Comparison of ENCODE assay signal across 10 cellular contexts in genomic region chr19:53882391-53883050, GRCh38. TPM values are rescaled to one million over a fixed set of nuclear protein-coding genes. Genes with fewer than 3 reads are reported as not detected.
DNase-seq lines count a peak whose midpoint lies in the region; ATAC-seq and TF ChIP-seq lines count a peak whose summit lies in the region.
"Had no signal": no experiment of that assay in that cellular context is flagged by ENCODE, and none has a peak within 500 bp of the region (broad histone marks: within the 10 kb centered on the region; RNA-seq: fewer than 3 reads in every experiment).

No MANE protein-coding gene starts in this region.

- ATAC-seq in stimulated activated effector memory CD8-positive, alpha-beta T cell treated with anti-CD3 and anti-CD28 coated beads, Interleukin-12 subunit alpha, Interleukin-12 subunit beta, amount 100 ng/mL, for 72 hours: no peak

- H3K27me3 Mint-ChIP-seq in T-helper 2 cell treated with Interferon-gamma antibody and Interleukin-4, amounts not matched to agents 5 μg/mL and 100 μg/mL, for 36 hours (ENCODE audit: low read depth): peaks cover 36% of the 10 kb centered on the region
- H3K27me3 Mint-ChIP-seq in osteocyte (ENCODE audit: unreplicated experiment): peaks cover 24% of the 10 kb centered on the region

- no peaks in the 10 kb centered on the region for H3K36me3 ChIP-seq in NT2/D1 (ENCODE audit: insufficient read depth, insufficient read length, low read length)
- no peaks in the 10 kb centered on the region for H3K36me3 ChIP-seq in esophagus muscularis mucosa

- no peak for DNase-seq in T-helper 2 cell treated with Interferon-gamma antibody and Interleukin-4, amounts not matched to agents 5 μg/mL and 100 μg/mL, for 36 hours (ENCODE audit: low spot score)
- DNase-seq in T-helper 2 cell (no peak), NT2/D1 (ENCODE audit: low read depth, low spot score) (no peak), esophagus muscularis mucosa (ENCODE audit: extremely low spot score) (no peak), osteocyte (ENCODE audit: extremely low spot score, unreplicated experiment) (no peak), HUDEP-2 (lab: John Stamatoyannopoulos, UW; ENCODE audit: unreplicated experiment in 76 of 76) (no peak), GDM1 (lab: John Stamatoyannopoulos, UW) (no peak)
- no peak for DNase-seq in stimulated activated effector memory CD8-positive, alpha-beta T cell treated with anti-CD3 and anti-CD28 coated beads, Interleukin-12 subunit alpha, Interleukin-12 subunit beta, amount 100 ng/mL, for 72 hours (ENCODE audit: low spot score in 2 of 2)
- DNase-seq: NK-92 treated with Interleukin-12 subunit alpha and Interleukin-12 subunit beta, amount 100 ng/mL, for 24 hours had no signal

- peak overlapping the region; percentile 34 for H3K4me3 ChIP-seq in NT2/D1 (ENCODE audit: insufficient read length, low read depth)
- H3K4me3 ChIP-seq in esophagus muscularis mucosa: peak overlapping the region; percentile 35 to 51 (median 38)

- TF ChIP-seq EP300 in esophagus muscularis mucosa (IDR thresholded peaks at IDR 0.05): no peak

- no peak overlapping the region for H3K27ac Mint-ChIP-seq in T-helper 2 cell treated with Interferon-gamma antibody and Interleukin-4, amounts not matched to agents 5 μg/mL and 100 μg/mL, for 36 hours
- H3K27ac Mint-ChIP-seq in osteocyte (ENCODE audit: unreplicated experiment): no peak overlapping the region
- no peak overlapping the region for H3K27ac Mint-ChIP-seq in stimulated activated effector memory CD8-positive, alpha-beta T cell treated with anti-CD3 and anti-CD28 coated beads, Interleukin-12 subunit alpha, Interleukin-12 subunit beta, amount 100 ng/mL, for 72 hours

- H3K9me3 Mint-ChIP-seq in T-helper 2 cell treated with Interferon-gamma antibody and Interleukin-4, amounts not matched to agents 5 μg/mL and 100 μg/mL, for 36 hours: no peaks in the 10 kb centered on the region
- no peaks in the 10 kb centered on the region for H3K9me3 Mint-ChIP-seq in osteocyte (ENCODE audit: unreplicated experiment)
- H3K9me3 Mint-ChIP-seq in stimulated activated effector memory CD8-positive, alpha-beta T cell treated with anti-CD3 and anti-CD28 coated beads, Interleukin-12 subunit alpha, Interleukin-12 subunit beta, amount 100 ng/mL, for 72 hours: no peaks in the 10 kb centered on the region

- no peaks in the 10 kb centered on the region for H3K36me3 Mint-ChIP-seq in T-helper 2 cell treated with Interferon-gamma antibody and Interleukin-4, amounts not matched to agents 5 μg/mL and 100 μg/mL, for 36 hours (ENCODE audit: low read depth)
- H3K36me3 Mint-ChIP-seq in osteocyte (ENCODE audit: unreplicated experiment): peaks cover 1% of the 10 kb centered on the region
- no peaks in the 10 kb centered on the region for H3K36me3 Mint-ChIP-seq in stimulated activated effector memory CD8-positive, alpha-beta T cell treated with anti-CD3 and anti-CD28 coated beads, Interleukin-12 subunit alpha, Interleukin-12 subunit beta, amount 100 ng/mL, for 72 hours

- intact Hi-C loops in esophagus muscularis mucosa (cut with DNase I): loop anchor here (5.0 kb wide), 1 partner anchor 35 kb away; no protein-coding TSS in a partner anchor

- H3K4me1 ChIP-seq in NT2/D1 (ENCODE audit: insufficient read depth, insufficient read length) (peaks cover 6% of the 10 kb centered on the region), esophagus muscularis mucosa (peaks cover 22 to 43% (median 38%) of the 10 kb centered on the region in 4 donors)

- H3K4me1 Mint-ChIP-seq in T-helper 2 cell treated with Interferon-gamma antibody and Interleukin-4, amounts not matched to agents 5 μg/mL and 100 μg/mL, for 36 hours (ENCODE audit: low read depth): peaks cover 5% of the 10 kb centered on the region
- H3K4me1 Mint-ChIP-seq in osteocyte (ENCODE audit: unreplicated experiment): peaks cover 12% of the 10 kb centered on the region
- H3K4me1 Mint-ChIP-seq in stimulated activated effector memory CD8-positive, alpha-beta T cell treated with anti-CD3 and anti-CD28 coated beads, Interleukin-12 subunit alpha, Interleukin-12 subunit beta, amount 100 ng/mL, for 72 hours: peaks cover 14% of the 10 kb centered on the region

- peak overlapping the region; percentile 34 for H3K4me3 Mint-ChIP-seq in T-helper 2 cell treated with Interferon-gamma antibody and Interleukin-4, amounts not matched to agents 5 μg/mL and 100 μg/mL, for 36 hours
- H3K4me3 Mint-ChIP-seq in osteocyte (ENCODE audit: unreplicated experiment): peak overlapping the region; percentile 38
- no peak overlapping the region for H3K4me3 Mint-ChIP-seq in stimulated activated effector memory CD8-positive, alpha-beta T cell treated with anti-CD3 and anti-CD28 coated beads, Interleukin-12 subunit alpha, Interleukin-12 subunit beta, amount 100 ng/mL, for 72 hours

- no peak overlapping the region for H3K27ac ChIP-seq in esophagus muscularis mucosa (replicated peaks in 1 of 4)
- H3K27ac ChIP-seq: body of pancreas had no signal

- 6% methylated on average over 18 of the region's 18 CpGs for WGBS in esophagus muscularis mucosa

- peak overlapping the region; percentile 67 for H3K9ac ChIP-seq in NT2/D1 (ENCODE audit: insufficient read length, low read depth)

- H3K9me3 ChIP-seq in NT2/D1 (ENCODE audit: insufficient read depth, low read length) (no peaks in the 10 kb centered on the region), esophagus muscularis mucosa (no peaks in the 10 kb centered on the region)
- H3K9me3 ChIP-seq: body of pancreas had no signal

- no peak for TF ChIP-seq POLR2A in esophagus muscularis mucosa (IDR thresholded peaks at IDR 0.05; ENCODE audit: low read depth)

- H3K27me3 ChIP-seq in NT2/D1 (ENCODE audit: insufficient read depth, insufficient read length) (peaks cover 38% of the 10 kb centered on the region), esophagus muscularis mucosa (peaks cover 4 to 63% (median 31%) of the 10 kb centered on the region in 4 donors)

- no peak for TF ChIP-seq CTCF in esophagus muscularis mucosa (IDR thresholded peaks at IDR 0.05)
- TF ChIP-seq CTCF in osteocyte (IDR thresholded peaks at IDR 0.05): no peak

RNA-seq across cellular contexts. Expression of gene PRKCG, which starts 0.5 kb away (rescaled TPM):
- total RNA-seq in esophagus muscularis mucosa (not detected), osteocyte (0.21 and 0.30 TPM in 2 replicates)

RNA-seq across cellular contexts. Expression of gene MYADM, which starts 14.8 kb away (rescaled TPM):
- total RNA-seq in esophagus muscularis mucosa: 100 to 1,000 TPM; 130 to 353 (median 204) TPM
- total RNA-seq in osteocyte: 136 and 165 TPM in 2 replicates

RNA-seq across cellular contexts. Expression of gene CACNG7, which starts 26.6 kb away (rescaled TPM):
- total RNA-seq in esophagus muscularis mucosa: 1 to 10 TPM in 1 of 4 donors, under 1 TPM in 1, not detected in 2; under 0.01 to 1.2 TPM
- total RNA-seq in osteocyte: not detected in 2 replicates
- total RNA-seq: body of pancreas had no signal

RNA-seq across cellular contexts. Expression of gene NLRP12, which starts 58.4 kb away (rescaled TPM):
- total RNA-seq in esophagus muscularis mucosa: 1 to 10 TPM in 1 of 4 donors, under 1 TPM in 3; under 0.01 to 1.8 (median 0.30) TPM
- total RNA-seq in osteocyte: not detected in 2 replicates
